In genomic region chr3:161266731-161267150, GRCh38 we compare ENCODE assay signal across 1 cellular context.
A peak's percentile ranks its signal among the peaks of the same experiment; 100 is the strongest.
TF ChIP-seq lines count a peak whose summit lies in the region.

No MANE protein-coding gene starts in this region.

TF ChIP-seq in HEK293, 187 proteins besides CTCF, POLR2A, EP300 and RAD21 (continued from another document and continues in another):
- peak; percentile 34; the same call in 1 of the 2 replicates for TF ChIP-seq HIC1 (tag by site-specific recombination; IDR thresholded peaks at IDR 0.05)
- TF ChIP-seq ZNF19 (tag by site-specific recombination; IDR thresholded peaks at IDR 0.05; ENCODE audit: low read depth), result no peak
- TF ChIP-seq OVOL3 (tag by site-specific recombination; IDR thresholded peaks at IDR 0.05), result no peak
- TF ChIP-seq ZNF561 (tag by site-specific recombination; IDR thresholded peaks at IDR 0.05; ENCODE audit: borderline replicate concordance), result no peak
- TF ChIP-seq ZNF837 (tag by site-specific recombination; IDR thresholded peaks at IDR 0.05), result no peak
- peak; percentile 72 for TF ChIP-seq ZNF366 (tag by site-specific recombination; conservative IDR thresholded peaks at IDR 0.05)
- no peak for TF ChIP-seq ZSCAN23 (tag by site-specific recombination; IDR thresholded peaks at IDR 0.05)
- TF ChIP-seq ZNF629 (tag by site-specific recombination; IDR thresholded peaks at IDR 0.05), result 0 out of 2 replicates have a peak, but pooled peaks have one; percentile 22
- TF ChIP-seq ELK4 (IDR thresholded peaks at IDR 0.05; ENCODE audit: borderline replicate concordance, low read depth, low read length), result no peak
- TF ChIP-seq, protein P1, sequence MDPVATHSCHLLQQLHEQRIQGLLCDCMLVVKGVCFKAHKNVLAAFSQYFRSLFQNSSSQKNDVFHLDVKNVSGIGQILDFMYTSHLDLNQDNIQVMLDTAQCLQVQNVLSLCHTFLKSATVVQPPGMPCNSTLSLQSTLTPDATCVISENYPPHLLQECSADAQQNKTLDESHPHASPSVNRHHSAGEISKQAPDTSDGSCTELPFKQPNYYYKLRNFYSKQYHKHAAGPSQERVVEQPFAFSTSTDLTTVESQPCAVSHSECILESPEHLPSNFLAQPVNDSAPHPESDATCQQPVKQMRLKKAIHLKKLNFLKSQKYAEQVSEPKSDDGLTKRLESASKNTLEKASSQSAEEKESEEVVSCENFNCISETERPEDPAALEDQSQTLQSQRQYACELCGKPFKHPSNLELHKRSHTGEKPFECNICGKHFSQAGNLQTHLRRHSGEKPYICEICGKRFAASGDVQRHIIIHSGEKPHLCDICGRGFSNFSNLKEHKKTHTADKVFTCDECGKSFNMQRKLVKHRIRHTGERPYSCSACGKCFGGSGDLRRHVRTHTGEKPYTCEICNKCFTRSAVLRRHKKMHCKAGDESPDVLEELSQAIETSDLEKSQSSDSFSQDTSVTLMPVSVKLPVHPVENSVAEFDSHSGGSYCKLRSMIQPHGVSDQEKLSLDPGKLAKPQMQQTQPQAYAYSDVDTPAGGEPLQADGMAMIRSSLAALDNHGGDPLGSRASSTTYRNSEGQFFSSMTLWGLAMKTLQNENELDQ (tag by site-specific recombination; IDR thresholded peaks at IDR 0.05; ENCODE audit: low read depth), result no peak
- no peak for TF ChIP-seq ZNF518A (tag by site-specific recombination; conservative IDR thresholded peaks at IDR 0.05; ENCODE audit: low read depth)
- TF ChIP-seq ZBTB8A (tag by site-specific recombination; IDR thresholded peaks at IDR 0.05), result no peak
- TF ChIP-seq, protein P2, sequence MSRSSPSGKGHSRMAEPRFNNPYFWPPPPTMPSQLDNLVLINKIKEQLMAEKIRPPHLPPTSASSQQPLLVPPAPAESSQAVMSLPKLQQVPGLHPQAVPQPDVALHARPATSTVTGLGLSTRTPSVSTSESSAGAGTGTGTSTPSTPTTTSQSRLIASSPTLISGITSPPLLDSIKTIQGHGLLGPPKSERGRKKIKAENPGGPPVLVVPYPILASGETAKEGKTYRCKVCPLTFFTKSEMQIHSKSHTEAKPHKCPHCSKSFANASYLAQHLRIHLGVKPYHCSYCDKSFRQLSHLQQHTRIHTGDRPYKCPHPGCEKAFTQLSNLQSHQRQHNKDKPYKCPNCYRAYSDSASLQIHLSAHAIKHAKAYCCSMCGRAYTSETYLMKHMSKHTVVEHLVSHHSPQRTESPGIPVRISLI (tag by site-specific recombination; IDR thresholded peaks at IDR 0.05), result peak; percentile 17; the same call in 1 of the 2 replicates
- TF ChIP-seq ZNF341 (tag by site-specific recombination; IDR thresholded peaks at IDR 0.05; ENCODE audit: low read depth), result no peak
- TF ChIP-seq ZNF777 (tag by site-specific recombination; IDR thresholded peaks at IDR 0.05; ENCODE audit: borderline replicate concordance), result no peak
- TF ChIP-seq, protein P3, sequence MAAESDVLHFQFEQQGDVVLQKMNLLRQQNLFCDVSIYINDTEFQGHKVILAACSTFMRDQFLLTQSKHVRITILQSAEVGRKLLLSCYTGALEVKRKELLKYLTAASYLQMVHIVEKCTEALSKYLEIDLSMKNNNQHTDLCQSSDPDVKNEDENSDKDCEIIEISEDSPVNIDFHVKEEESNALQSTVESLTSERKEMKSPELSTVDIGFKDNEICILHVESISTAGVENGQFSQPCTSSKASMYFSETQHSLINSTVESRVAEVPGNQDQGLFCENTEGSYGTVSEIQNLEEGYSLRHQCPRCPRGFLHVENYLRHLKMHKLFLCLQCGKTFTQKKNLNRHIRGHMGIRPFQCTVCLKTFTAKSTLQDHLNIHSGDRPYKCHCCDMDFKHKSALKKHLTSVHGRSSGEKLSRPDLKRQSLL (tag by site-specific recombination; IDR thresholded peaks at IDR 0.05), result no peak
- TF ChIP-seq ZIC2 (tag by site-specific recombination; IDR thresholded peaks at IDR 0.05), result peak; percentile 33; the same call in 1 of the 2 replicates
- no peak for TF ChIP-seq ZNF155 (tag by site-specific recombination; IDR thresholded peaks at IDR 0.05)
- TF ChIP-seq WT1 (tag by site-specific recombination; IDR thresholded peaks at IDR 0.05), result no peak
- TF ChIP-seq FEZF1 (tag by site-specific recombination; IDR thresholded peaks at IDR 0.05), result peak; percentile 25; the same call in 1 of the 2 replicates
- no peak for TF ChIP-seq ZNF433 (tag by site-specific recombination; IDR thresholded peaks at IDR 0.05; ENCODE audit: low read depth)
- no peak for TF ChIP-seq KLF16 (tag by site-specific recombination; IDR thresholded peaks at IDR 0.05)
- TF ChIP-seq ZNF391 (tag by site-specific recombination; IDR thresholded peaks at IDR 0.05; ENCODE audit: borderline replicate concordance, low read depth), result no peak
- TF ChIP-seq PATZ1 (tag by site-specific recombination; IDR thresholded peaks at IDR 0.05), result no peak
- TF ChIP-seq ZNF48 (tag by site-specific recombination; IDR thresholded peaks at IDR 0.05), result no peak
- TF ChIP-seq ZNF37A (tag by site-specific recombination; IDR thresholded peaks at IDR 0.05), result no peak
- no peak for TF ChIP-seq GLIS1 (tag by site-specific recombination; IDR thresholded peaks at IDR 0.05)
- no peak for TF ChIP-seq ZNF549 (tag by site-specific recombination; IDR thresholded peaks at IDR 0.05)
- TF ChIP-seq, protein P4, sequence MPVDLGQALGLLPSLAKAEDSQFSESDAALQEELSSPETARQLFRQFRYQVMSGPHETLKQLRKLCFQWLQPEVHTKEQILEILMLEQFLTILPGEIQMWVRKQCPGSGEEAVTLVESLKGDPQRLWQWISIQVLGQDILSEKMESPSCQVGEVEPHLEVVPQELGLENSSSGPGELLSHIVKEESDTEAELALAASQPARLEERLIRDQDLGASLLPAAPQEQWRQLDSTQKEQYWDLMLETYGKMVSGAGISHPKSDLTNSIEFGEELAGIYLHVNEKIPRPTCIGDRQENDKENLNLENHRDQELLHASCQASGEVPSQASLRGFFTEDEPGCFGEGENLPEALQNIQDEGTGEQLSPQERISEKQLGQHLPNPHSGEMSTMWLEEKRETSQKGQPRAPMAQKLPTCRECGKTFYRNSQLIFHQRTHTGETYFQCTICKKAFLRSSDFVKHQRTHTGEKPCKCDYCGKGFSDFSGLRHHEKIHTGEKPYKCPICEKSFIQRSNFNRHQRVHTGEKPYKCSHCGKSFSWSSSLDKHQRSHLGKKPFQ (tag by site-specific recombination; IDR thresholded peaks at IDR 0.05), result no peak
- TF ChIP-seq, protein P5, sequence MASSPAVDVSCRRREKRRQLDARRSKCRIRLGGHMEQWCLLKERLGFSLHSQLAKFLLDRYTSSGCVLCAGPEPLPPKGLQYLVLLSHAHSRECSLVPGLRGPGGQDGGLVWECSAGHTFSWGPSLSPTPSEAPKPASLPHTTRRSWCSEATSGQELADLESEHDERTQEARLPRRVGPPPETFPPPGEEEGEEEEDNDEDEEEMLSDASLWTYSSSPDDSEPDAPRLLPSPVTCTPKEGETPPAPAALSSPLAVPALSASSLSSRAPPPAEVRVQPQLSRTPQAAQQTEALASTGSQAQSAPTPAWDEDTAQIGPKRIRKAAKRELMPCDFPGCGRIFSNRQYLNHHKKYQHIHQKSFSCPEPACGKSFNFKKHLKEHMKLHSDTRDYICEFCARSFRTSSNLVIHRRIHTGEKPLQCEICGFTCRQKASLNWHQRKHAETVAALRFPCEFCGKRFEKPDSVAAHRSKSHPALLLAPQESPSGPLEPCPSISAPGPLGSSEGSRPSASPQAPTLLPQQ (tag by site-specific recombination; IDR thresholded peaks at IDR 0.05), result no peak
- no peak for TF ChIP-seq ZBTB10 (tag by site-specific recombination; IDR thresholded peaks at IDR 0.05)
- TF ChIP-seq, protein P6, sequence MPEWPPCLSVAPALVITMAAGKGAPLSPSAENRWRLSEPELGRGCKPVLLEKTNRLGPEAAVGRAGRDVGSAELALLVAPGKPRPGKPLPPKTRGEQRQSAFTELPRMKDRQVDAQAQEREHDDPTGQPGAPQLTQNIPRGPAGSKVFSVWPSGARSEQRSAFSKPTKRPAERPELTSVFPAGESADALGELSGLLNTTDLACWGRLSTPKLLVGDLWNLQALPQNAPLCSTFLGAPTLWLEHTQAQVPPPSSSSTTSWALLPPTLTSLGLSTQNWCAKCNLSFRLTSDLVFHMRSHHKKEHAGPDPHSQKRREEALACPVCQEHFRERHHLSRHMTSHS (tag by site-specific recombination; IDR thresholded peaks at IDR 0.05), result no peak
- TF ChIP-seq SP3 (tag by site-specific recombination; IDR thresholded peaks at IDR 0.05), result no peak
- no peak for TF ChIP-seq IKZF3 (tag by site-specific recombination; IDR thresholded peaks at IDR 0.05)
- TF ChIP-seq SALL2 (tag by site-specific recombination; IDR thresholded peaks at IDR 0.05; ENCODE audit: borderline replicate concordance), result no peak
